ENCODE assay signal across 1 cellular context in the genomic region with DNA sequence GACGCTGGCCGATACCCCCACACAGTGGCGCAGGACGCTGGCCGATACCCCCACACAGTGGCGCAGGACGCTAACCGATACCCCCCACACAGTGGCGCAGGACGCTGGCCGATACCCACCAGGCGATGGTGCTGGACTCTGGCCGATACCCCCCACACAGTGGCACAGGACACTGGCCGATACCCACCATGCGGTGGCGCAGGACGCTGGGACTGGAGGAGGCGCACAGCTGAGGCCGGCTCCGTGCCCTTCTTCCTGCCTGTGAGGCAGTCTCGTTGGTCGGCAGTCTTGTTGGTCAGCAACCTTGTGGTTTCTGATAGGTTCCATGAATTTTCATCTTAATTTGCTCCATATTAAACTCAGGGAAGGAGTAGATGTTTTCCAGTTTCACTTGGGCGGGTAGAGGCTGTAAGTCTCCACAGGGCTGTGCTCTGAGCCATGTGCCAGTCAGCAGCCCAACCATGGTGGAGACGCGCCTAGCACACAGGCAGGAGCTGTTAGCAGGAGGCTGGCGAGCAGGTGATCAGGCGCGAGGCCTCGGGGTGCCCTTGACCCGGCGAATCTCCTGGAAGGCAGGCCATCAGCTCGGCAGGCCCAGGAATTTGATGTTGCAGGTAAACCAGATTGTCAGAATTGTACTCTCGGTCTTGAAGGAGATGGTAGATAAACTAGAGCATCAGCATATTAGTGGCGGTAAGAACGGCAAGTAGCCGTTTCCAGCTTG.
TF ChIP-seq lines count a peak whose summit lies in the region.

No MANE protein-coding gene starts in this region.

TF ChIP-seq in H1, 55 proteins besides CTCF, POLR2A, EP300 and RAD21:
- TF ChIP-seq HDAC6 (IDR thresholded peaks at IDR 0.05; ENCODE audit: low read depth, low read length) (no peak), BCL11A (IDR thresholded peaks at IDR 0.05; ENCODE audit: low read depth in 2 of 2, low read length in 2 of 2) (no peak)
- TF ChIP-seq, protein P1, sequence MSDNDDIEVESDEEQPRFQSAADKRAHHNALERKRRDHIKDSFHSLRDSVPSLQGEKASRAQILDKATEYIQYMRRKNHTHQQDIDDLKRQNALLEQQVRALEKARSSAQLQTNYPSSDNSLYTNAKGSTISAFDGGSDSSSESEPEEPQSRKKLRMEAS (IDR thresholded peaks at IDR 0.05): peak; percentile 12; the same call in 1 of the 2 replicates
